9 cellular contexts compared by ENCODE assay signal in genomic region chr9:98410185-98410697, GRCh38.
DNase-seq lines count a peak whose midpoint lies in the region; ATAC-seq and TF ChIP-seq lines count a peak whose summit lies in the region.
"Had no signal": no experiment of that assay in that cellular context is flagged by ENCODE, and none has a peak within 500 bp of the region (broad histone marks: within the 10 kb centered on the region; RNA-seq: fewer than 3 reads in every experiment).

No MANE protein-coding gene starts in this region.

- H3K4me1 ChIP-seq in RWPE2 (ENCODE audit: insufficient read depth, poor library complexity, severe bottlenecking): no peaks in the 10 kb centered on the region

- peaks cover 42 to 75% of the 10 kb centered on the region in 2 donors for H3K27me3 Mint-ChIP-seq in effector memory CD8-positive, alpha-beta T cell

- no peaks in the 10 kb centered on the region for H3K9me3 Mint-ChIP-seq in effector memory CD8-positive, alpha-beta T cell

- H3K27ac Mint-ChIP-seq in effector memory CD8-positive, alpha-beta T cell: no peak overlapping the region

- H3K27me3 ChIP-seq in RWPE2 (ENCODE audit: insufficient read depth, poor library complexity, severe bottlenecking): no peaks in the 10 kb centered on the region
- H3K27me3 ChIP-seq: upper lobe of left lung had no signal

- TF ChIP-seq CTCF in RWPE2 (IDR thresholded peaks at IDR 0.05; ENCODE audit: poor library complexity, severe bottlenecking): no peak

- ATAC-seq in RWPE2 (ENCODE audit: low read depth) (peak; percentile 36; the same call in 2 of the 3 replicates), GM19397 (IDR thresholded peaks at IDR 0.05; ENCODE audit: unreplicated experiment) (no peak), GM21737 (IDR thresholded peaks at IDR 0.05; ENCODE audit: unreplicated experiment) (no peak)
- no peak for ATAC-seq in effector memory CD8-positive, alpha-beta T cell (replicated peaks)

- H3K4me1 Mint-ChIP-seq in effector memory CD8-positive, alpha-beta T cell (ENCODE audit: low read depth in 2 of 2): peaks cover 0 to 10% of the 10 kb centered on the region in 2 donors

- no peaks in the 10 kb centered on the region for H3K36me3 ChIP-seq in RWPE2 (ENCODE audit: low read depth)
- H3K36me3 ChIP-seq: upper lobe of left lung had no signal

- DNase-seq in ELR (ENCODE audit: low read depth): peak; percentile 57
- no peak for DNase-seq in RWPE2 (ENCODE audit: low spot score)
- DNase-seq in fibroblast of peridontal ligament (ENCODE audit: extremely low read depth): peak; percentile 77
- peak; percentile 62 for DNase-seq in non-pigmented ciliary epithelial cell (ENCODE audit: low read depth)
- DNase-seq in effector memory CD8-positive, alpha-beta T cell: no peak
- DNase-seq in central memory CD4-positive, alpha-beta T cell: no peak
- DNase-seq: upper lobe of left lung had no signal

- H3K36me3 Mint-ChIP-seq in effector memory CD8-positive, alpha-beta T cell (ENCODE audit: insufficient read depth): peaks cover 2% of the 10 kb centered on the region

- H3K27ac ChIP-seq in RWPE2 (ENCODE audit: poor library complexity, severe bottlenecking): no peak overlapping the region
- H3K27ac ChIP-seq: upper lobe of left lung had no signal

- H3K4me3 Mint-ChIP-seq in effector memory CD8-positive, alpha-beta T cell: no peak overlapping the region

- no peak overlapping the region for H3K4me3 ChIP-seq in RWPE2 (ENCODE audit: severe bottlenecking)
- H3K4me3 ChIP-seq: upper lobe of left lung had no signal

- H3K9me3 ChIP-seq in RWPE2 (ENCODE audit: severe bottlenecking): no peaks in the 10 kb centered on the region
- H3K9me3 ChIP-seq: upper lobe of left lung had no signal

Comparison
In these comparisons a context has a peak if more than half of its experiments do, and no peak if none do; other contexts are left out.
1. DNase-seq: peak in ELR (single experiment), fibroblast of peridontal ligament (single experiment) and non-pigmented ciliary epithelial cell (single experiment); none in RWPE2 (single experiment), effector memory CD8-positive, alpha-beta T cell (0 of 3) and central memory CD4-positive, alpha-beta T cell (single experiment).